1 cellular context compared by ENCODE assay signal in the genomic region with DNA sequence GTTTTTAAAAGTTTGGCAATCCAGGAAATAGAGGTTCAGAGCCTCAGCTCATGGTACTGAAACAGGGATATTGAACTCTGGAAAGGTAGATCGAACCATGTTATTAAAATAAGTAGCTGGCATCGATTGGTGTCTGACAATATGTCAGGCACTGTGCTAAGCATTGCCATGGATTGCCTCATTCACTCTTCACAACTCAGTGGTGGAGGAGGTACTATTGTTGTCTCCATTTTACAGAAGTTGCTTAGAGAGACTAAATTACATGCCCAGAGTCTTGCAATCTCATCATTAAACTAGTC.
TF ChIP-seq lines count a peak whose summit lies in the region.

No MANE protein-coding gene starts in this region.

TF ChIP-seq in H1, 55 proteins besides CTCF, POLR2A, EP300 and RAD21:
- TF ChIP-seq PHF8 (conservative IDR thresholded peaks at IDR 0.05; ENCODE audit: low read depth, low read length) (no peak), KDM4A (IDR thresholded peaks at IDR 0.05; ENCODE audit: low read depth, low read length, severe bottlenecking) (no peak), EZH2 (IDR thresholded peaks at IDR 0.05; ENCODE audit: low read depth, low read length, severe bottlenecking) (no peak), NRF1 (IDR thresholded peaks at IDR 0.05; ENCODE audit: low read depth, low read length) (no peak), MAFK (IDR thresholded peaks at IDR 0.05; ENCODE audit: low read depth, low read length) (no peak), HDAC2 (IDR thresholded peaks at IDR 0.05; ENCODE audit: borderline replicate concordance in 1 of 2, low read depth in 2 of 2, low read length in 2 of 2) (no peak), GABPA (IDR thresholded peaks at IDR 0.05; ENCODE audit: borderline replicate concordance, insufficient read depth, low read length) (no peak), SRF (IDR thresholded peaks at IDR 0.05; ENCODE audit: low read depth, low read length) (no peak), SP2 (IDR thresholded peaks at IDR 0.05; ENCODE audit: low read length) (no peak), KDM1A (IDR thresholded peaks at IDR 0.05; ENCODE audit: borderline replicate concordance, low read length) (no peak), HDAC6 (IDR thresholded peaks at IDR 0.05; ENCODE audit: low read depth, low read length) (no peak), RFX5 (IDR thresholded peaks at IDR 0.05; ENCODE audit: borderline replicate concordance, low read depth, low read length) (no peak), YY1 (IDR thresholded peaks at IDR 0.05; ENCODE audit: low read depth, low read length) (no peak), SIN3A (conservative IDR thresholded peaks at IDR 0.05 in 1 of 2, IDR thresholded peaks at IDR 0.05 in 1 of 2; ENCODE audit: low read depth in 1 of 2, low read length in 2 of 2) (no peak), BCL11A (IDR thresholded peaks at IDR 0.05; ENCODE audit: low read depth in 2 of 2, low read length in 2 of 2) (no peak), SP4 (IDR thresholded peaks at IDR 0.05; ENCODE audit: low read length) (no peak), NANOG (IDR thresholded peaks at IDR 0.05; ENCODE audit: insufficient read depth, low read depth, low read length, poor library complexity, severe bottlenecking) (no peak), RBBP5 (IDR thresholded peaks at IDR 0.05; ENCODE audit: borderline replicate concordance, low read depth, low read length) (no peak)
- TF ChIP-seq, protein P1, sequence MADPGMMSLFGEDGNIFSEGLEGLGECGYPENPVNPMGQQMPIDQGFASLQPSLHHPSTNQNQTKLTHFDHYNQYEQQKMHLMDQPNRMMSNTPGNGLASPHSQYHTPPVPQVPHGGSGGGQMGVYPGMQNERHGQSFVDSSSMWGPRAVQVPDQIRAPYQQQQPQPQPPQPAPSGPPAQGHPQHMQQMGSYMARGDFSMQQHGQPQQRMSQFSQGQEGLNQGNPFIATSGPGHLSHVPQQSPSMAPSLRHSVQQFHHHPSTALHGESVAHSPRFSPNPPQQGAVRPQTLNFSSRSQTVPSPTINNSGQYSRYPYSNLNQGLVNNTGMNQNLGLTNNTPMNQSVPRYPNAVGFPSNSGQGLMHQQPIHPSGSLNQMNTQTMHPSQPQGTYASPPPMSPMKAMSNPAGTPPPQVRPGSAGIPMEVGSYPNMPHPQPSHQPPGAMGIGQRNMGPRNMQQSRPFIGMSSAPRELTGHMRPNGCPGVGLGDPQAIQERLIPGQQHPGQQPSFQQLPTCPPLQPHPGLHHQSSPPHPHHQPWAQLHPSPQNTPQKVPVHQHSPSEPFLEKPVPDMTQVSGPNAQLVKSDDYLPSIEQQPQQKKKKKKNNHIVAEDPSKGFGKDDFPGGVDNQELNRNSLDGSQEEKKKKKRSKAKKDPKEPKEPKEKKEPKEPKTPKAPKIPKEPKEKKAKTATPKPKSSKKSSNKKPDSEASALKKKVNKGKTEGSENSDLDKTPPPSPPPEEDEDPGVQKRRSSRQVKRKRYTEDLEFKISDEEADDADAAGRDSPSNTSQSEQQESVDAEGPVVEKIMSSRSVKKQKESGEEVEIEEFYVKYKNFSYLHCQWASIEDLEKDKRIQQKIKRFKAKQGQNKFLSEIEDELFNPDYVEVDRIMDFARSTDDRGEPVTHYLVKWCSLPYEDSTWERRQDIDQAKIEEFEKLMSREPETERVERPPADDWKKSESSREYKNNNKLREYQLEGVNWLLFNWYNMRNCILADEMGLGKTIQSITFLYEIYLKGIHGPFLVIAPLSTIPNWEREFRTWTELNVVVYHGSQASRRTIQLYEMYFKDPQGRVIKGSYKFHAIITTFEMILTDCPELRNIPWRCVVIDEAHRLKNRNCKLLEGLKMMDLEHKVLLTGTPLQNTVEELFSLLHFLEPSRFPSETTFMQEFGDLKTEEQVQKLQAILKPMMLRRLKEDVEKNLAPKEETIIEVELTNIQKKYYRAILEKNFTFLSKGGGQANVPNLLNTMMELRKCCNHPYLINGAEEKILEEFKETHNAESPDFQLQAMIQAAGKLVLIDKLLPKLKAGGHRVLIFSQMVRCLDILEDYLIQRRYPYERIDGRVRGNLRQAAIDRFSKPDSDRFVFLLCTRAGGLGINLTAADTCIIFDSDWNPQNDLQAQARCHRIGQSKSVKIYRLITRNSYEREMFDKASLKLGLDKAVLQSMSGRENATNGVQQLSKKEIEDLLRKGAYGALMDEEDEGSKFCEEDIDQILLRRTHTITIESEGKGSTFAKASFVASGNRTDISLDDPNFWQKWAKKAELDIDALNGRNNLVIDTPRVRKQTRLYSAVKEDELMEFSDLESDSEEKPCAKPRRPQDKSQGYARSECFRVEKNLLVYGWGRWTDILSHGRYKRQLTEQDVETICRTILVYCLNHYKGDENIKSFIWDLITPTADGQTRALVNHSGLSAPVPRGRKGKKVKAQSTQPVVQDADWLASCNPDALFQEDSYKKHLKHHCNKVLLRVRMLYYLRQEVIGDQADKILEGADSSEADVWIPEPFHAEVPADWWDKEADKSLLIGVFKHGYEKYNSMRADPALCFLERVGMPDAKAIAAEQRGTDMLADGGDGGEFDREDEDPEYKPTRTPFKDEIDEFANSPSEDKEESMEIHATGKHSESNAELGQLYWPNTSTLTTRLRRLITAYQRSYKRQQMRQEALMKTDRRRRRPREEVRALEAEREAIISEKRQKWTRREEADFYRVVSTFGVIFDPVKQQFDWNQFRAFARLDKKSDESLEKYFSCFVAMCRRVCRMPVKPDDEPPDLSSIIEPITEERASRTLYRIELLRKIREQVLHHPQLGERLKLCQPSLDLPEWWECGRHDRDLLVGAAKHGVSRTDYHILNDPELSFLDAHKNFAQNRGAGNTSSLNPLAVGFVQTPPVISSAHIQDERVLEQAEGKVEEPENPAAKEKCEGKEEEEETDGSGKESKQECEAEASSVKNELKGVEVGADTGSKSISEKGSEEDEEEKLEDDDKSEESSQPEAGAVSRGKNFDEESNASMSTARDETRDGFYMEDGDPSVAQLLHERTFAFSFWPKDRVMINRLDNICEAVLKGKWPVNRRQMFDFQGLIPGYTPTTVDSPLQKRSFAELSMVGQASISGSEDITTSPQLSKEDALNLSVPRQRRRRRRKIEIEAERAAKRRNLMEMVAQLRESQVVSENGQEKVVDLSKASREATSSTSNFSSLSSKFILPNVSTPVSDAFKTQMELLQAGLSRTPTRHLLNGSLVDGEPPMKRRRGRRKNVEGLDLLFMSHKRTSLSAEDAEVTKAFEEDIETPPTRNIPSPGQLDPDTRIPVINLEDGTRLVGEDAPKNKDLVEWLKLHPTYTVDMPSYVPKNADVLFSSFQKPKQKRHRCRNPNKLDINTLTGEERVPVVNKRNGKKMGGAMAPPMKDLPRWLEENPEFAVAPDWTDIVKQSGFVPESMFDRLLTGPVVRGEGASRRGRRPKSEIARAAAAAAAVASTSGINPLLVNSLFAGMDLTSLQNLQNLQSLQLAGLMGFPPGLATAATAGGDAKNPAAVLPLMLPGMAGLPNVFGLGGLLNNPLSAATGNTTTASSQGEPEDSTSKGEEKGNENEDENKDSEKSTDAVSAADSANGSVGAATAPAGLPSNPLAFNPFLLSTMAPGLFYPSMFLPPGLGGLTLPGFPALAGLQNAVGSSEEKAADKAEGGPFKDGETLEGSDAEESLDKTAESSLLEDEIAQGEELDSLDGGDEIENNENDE (IDR thresholded peaks at IDR 0.05; ENCODE audit: insufficient replicate concordance, low read length), result no peak
- TF ChIP-seq, protein P2, sequence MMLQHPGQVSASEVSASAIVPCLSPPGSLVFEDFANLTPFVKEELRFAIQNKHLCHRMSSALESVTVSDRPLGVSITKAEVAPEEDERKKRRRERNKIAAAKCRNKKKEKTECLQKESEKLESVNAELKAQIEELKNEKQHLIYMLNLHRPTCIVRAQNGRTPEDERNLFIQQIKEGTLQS (IDR thresholded peaks at IDR 0.05; ENCODE audit: insufficient read depth, low read depth, low read length), result no peak
TF ChIP-seq in H1: peak in this region for 0.
